ENCODE assay signal across 8 cellular contexts in genomic region chr5:154756203-154756870, GRCh38. TPM values are rescaled to one million over a fixed set of nuclear protein-coding genes. Genes with fewer than 3 reads are reported as not detected.
DNase-seq lines count a peak whose midpoint lies in the region; ATAC-seq, FAIRE-seq and TF ChIP-seq lines count a peak whose summit lies in the region.

No MANE protein-coding gene starts in this region.

- H3K9me3 Mint-ChIP-seq in IgD-negative memory B cell: no peaks in the 10 kb centered on the region
- H3K9me3 Mint-ChIP-seq in activated CD8-positive, alpha-beta T cell treated with anti-CD3 and anti-CD28 coated beads for 36 hours: no peaks in the 10 kb centered on the region

- H2BK20ac ChIP-seq in H1 (ENCODE audit: low read length): no peak overlapping the region

- H2BK15ac ChIP-seq in H1 (ENCODE audit: low read length): no peak overlapping the region

- TF ChIP-seq POLR2A in H1 (IDR thresholded peaks at IDR 0.05; ENCODE audit: control extremely low read depth in 1 of 2, low read depth in 2 of 2, low read length in 2 of 2): peak in 1 of 2 experiments; percentile 2; a peak in 2 of 3 replicates

- peak overlapping the region; percentile 93 to 99 (median 95) for H3K27ac Mint-ChIP-seq in IgD-negative memory B cell
- H3K27ac Mint-ChIP-seq in activated CD8-positive, alpha-beta T cell treated with anti-CD3 and anti-CD28 coated beads for 36 hours: peak overlapping the region; percentile 96

- CTCF ChIA-PET in activated CD8-positive, alpha-beta T cell treated with anti-CD3 and anti-CD28 coated beads for 36 hours (lab: Charles Lee): no interaction called here
- CTCF ChIA-PET in H1 (lab: Charles Lee; ENCODE audit: partially characterized antibody): no interaction called here

- H3K79me2 ChIP-seq in H1 (ENCODE audit: control insufficient read depth in 1 of 2, insufficient read depth in 2 of 2, low read length in 2 of 2): peaks cover 54 to 59% of the 10 kb centered on the region in 2 experiments

- no peak overlapping the region for H2BK120ac ChIP-seq in H1 (replicated peaks; ENCODE audit: low read depth, low read length)

- ATAC-seq in activated CD8-positive, alpha-beta T cell treated with anti-CD3 and anti-CD28 coated beads for 36 hours: no peak

- peak overlapping the region; percentile 83; the same call in 1 of the 2 replicates for H3K18ac ChIP-seq in H1 (ENCODE audit: extremely low read depth, low read length)

- no peak overlapping the region for H2BK12ac ChIP-seq in H1 (ENCODE audit: low read depth, low read length)

- no peak for TF ChIP-seq CTCF in BE2C (IDR thresholded peaks at IDR 0.05; ENCODE audit: low read depth, low read length)
- no peak for TF ChIP-seq CTCF in activated CD8-positive, alpha-beta T cell treated with anti-CD3 and anti-CD28 coated beads for 36 hours (IDR thresholded peaks at IDR 0.05)
- TF ChIP-seq CTCF in H1 (IDR thresholded peaks at IDR 0.05; ENCODE audit: control extremely low read depth in 1 of 3, insufficient read depth in 1 of 3, low read depth in 1 of 3, low read length in 3 of 3): no peak

- peak overlapping the region; percentile 88 for H3K4ac ChIP-seq in H1 (replicated peaks; ENCODE audit: insufficient read length, low read depth, low read length)

- H3K4me1 ChIP-seq in BE2C: peaks cover 21% of the 10 kb centered on the region
- H3K4me1 ChIP-seq in H1 (replicated peaks in 1 of 4; ENCODE audit: control insufficient read depth in 3 of 4, insufficient read depth in 4 of 4, low read length in 3 of 4): peaks cover 12 to 31% (median 23%) of the 10 kb centered on the region in 4 experiments
- H3K4me1 ChIP-seq in mucosa of stomach (ENCODE audit: control insufficient read depth, insufficient read depth, low read length): peaks cover 36% of the 10 kb centered on the region
- peaks cover 33% of the 10 kb centered on the region for H3K4me1 ChIP-seq in stomach smooth muscle (ENCODE audit: control insufficient read depth, insufficient read depth, low read length)

- H3K9me3 ChIP-seq in BE2C (no peaks in the 10 kb centered on the region), H1 (ENCODE audit: insufficient read depth in 2 of 2, low read depth in 1 of 2, low read length in 1 of 2) (no peaks in the 10 kb centered on the region), mucosa of stomach (ENCODE audit: control insufficient read depth, low read length) (no peaks in the 10 kb centered on the region), stomach smooth muscle (ENCODE audit: control insufficient read depth in 2 of 2, low read length in 2 of 2) (no peaks in the 10 kb centered on the region)

- WGBS in H1 (ENCODE audit: extremely low coverage in 1 of 2, insufficient coverage in 1 of 2, insufficient read length in 1 of 2, insufficient replicate concordance in 2 of 2, low coverage in 1 of 2, low lambda C conversion rate in 2 of 2, missing lambda C conversion rate in 1 of 2), 2 experiments: 1% methylated on average over 33 of the region's 48 CpGs; no CpG with 5 or more reads in 1 of the 2 experiments

- no peak overlapping the region for H4K8ac ChIP-seq in H1 (ENCODE audit: extremely low read depth, insufficient read depth, low read length)

- H3K27me3 Mint-ChIP-seq in IgD-negative memory B cell: no peaks in the 10 kb centered on the region
- no peaks in the 10 kb centered on the region for H3K27me3 Mint-ChIP-seq in activated CD8-positive, alpha-beta T cell treated with anti-CD3 and anti-CD28 coated beads for 36 hours

- peak overlapping the region; percentile 48 for H4K5ac ChIP-seq in H1 (ENCODE audit: insufficient read length, low read depth, low read length)

- H3K27me3 ChIP-seq in BE2C (no peaks in the 10 kb centered on the region), H1 (replicated peaks in 1 of 4; ENCODE audit: control insufficient read depth in 3 of 4, extremely low read depth in 1 of 4, insufficient read depth in 3 of 4, low read length in 3 of 4) (no peaks in the 10 kb centered on the region), mucosa of stomach (ENCODE audit: control insufficient read depth, insufficient read depth, low read length) (no peaks in the 10 kb centered on the region), stomach smooth muscle (ENCODE audit: control insufficient read depth in 1 of 2, insufficient read depth in 2 of 2, low read length in 2 of 2) (no peaks in the 10 kb centered on the region)

- peak overlapping the region; percentile 93 to 100 (median 98) for H3K4me3 Mint-ChIP-seq in IgD-negative memory B cell
- peak overlapping the region; percentile 92 for H3K4me3 Mint-ChIP-seq in activated CD8-positive, alpha-beta T cell treated with anti-CD3 and anti-CD28 coated beads for 36 hours

- TF ChIP-seq EP300 in H1 (IDR thresholded peaks at IDR 0.05; ENCODE audit: borderline replicate concordance in 1 of 2, low read depth in 2 of 2, low read length in 2 of 2): no peak

- DNase-seq in BE2C (peak; percentile 49), H1 (ENCODE audit: low read depth in 1 of 2, low spot score in 2 of 2) (no peak), AML-193 (lab: John Stamatoyannopoulos, UW) (no peak), SK-N-DZ (ENCODE audit: low spot score) (no peak)
- DNase-seq in activated CD8-positive, alpha-beta T cell treated with anti-CD3 and anti-CD28 coated beads for 36 hours: peak; percentile 52

- H3K36me3 ChIP-seq in BE2C: peaks cover 12% of the 10 kb centered on the region
- no peaks in the 10 kb centered on the region for H3K36me3 ChIP-seq in H1 (ENCODE audit: control insufficient read depth in 2 of 4, insufficient read depth in 4 of 4, low read length in 3 of 4)
- H3K36me3 ChIP-seq in mucosa of stomach (ENCODE audit: control insufficient read depth, insufficient read depth, low read length): no peaks in the 10 kb centered on the region
- H3K36me3 ChIP-seq in stomach smooth muscle (ENCODE audit: control insufficient read depth in 2 of 2, insufficient read depth in 2 of 2, low read length in 2 of 2): no peaks in the 10 kb centered on the region

- intact Hi-C loops in activated CD8-positive, alpha-beta T cell treated with anti-CD3 and anti-CD28 coated beads for 36 hours (cut with micrococcal nuclease): no loop called here

- H4K20me1 ChIP-seq in H1 (replicated peaks in 1 of 2; ENCODE audit: control insufficient read depth in 1 of 2, insufficient read depth in 2 of 2, low read length in 2 of 2): peaks cover 23 to 25% of the 10 kb centered on the region in 2 experiments

- H3K9ac ChIP-seq in H1 (replicated peaks in 1 of 4; ENCODE audit: extremely low read depth in 1 of 4, low read depth in 3 of 4, low read length in 3 of 4): peak overlapping the region; percentile 83 to 99 (median 86)
- peak overlapping the region; percentile 85 for H3K9ac ChIP-seq in mucosa of stomach (ENCODE audit: low read length)
- H3K9ac ChIP-seq in stomach smooth muscle (ENCODE audit: low read length in 2 of 2): peak overlapping the region; percentile 84 to 87

- H3K4me3 ChIP-seq in BE2C (ENCODE audit: low read depth, low read length) (peak overlapping the region; percentile 97), H1 (ENCODE audit: extremely low read depth in 1 of 4, insufficient read depth in 2 of 4, low read depth in 3 of 4, low read length in 4 of 4) (peak overlapping the region; percentile 66 to 98 (median 94)), mucosa of stomach (ENCODE audit: low read length) (peak overlapping the region; percentile 17), stomach smooth muscle (ENCODE audit: low read length in 2 of 2) (peak overlapping the region; percentile 86 to 87)

- FAIRE-seq in H1 (lab: Jason Lieb, UNC): no peak

- H3K79me1 ChIP-seq in H1 (ENCODE audit: low read depth, low read length): peaks cover 8% of the 10 kb centered on the region

- H3K4me1 Mint-ChIP-seq in IgD-negative memory B cell: peaks cover 41 to 44% (median 44%) of the 10 kb centered on the region in 3 donors
- H3K4me1 Mint-ChIP-seq in activated CD8-positive, alpha-beta T cell treated with anti-CD3 and anti-CD28 coated beads for 36 hours (ENCODE audit: low read depth): peaks cover 50% of the 10 kb centered on the region

- no peak; a peak in 1 of 4 replicates for TF ChIP-seq RAD21 in H1 (IDR thresholded peaks at IDR 0.05 in 1 of 2, conservative IDR thresholded peaks at IDR 0.05 in 1 of 2; ENCODE audit: low read depth in 2 of 2, low read length in 2 of 2)

- no peak overlapping the region for H2AFZ ChIP-seq in H1 (ENCODE audit: low read length)

- POLR2A ChIA-PET in activated CD8-positive, alpha-beta T cell treated with anti-CD3 and anti-CD28 coated beads for 36 hours (lab: Charles Lee): no interaction called here
- POLR2A ChIA-PET in H1 (lab: Charles Lee; ENCODE audit: partially characterized antibody): interaction anchor here (0.8 to 1.1 kb wide), 5 partner anchors 15 to 100 kb away, joined by 3 to 5 read pairs (median 4); no protein-coding TSS in a partner anchor

- H3K56ac ChIP-seq in H1 (replicated peaks; ENCODE audit: insufficient read length, low read depth, low read length): peak overlapping the region; percentile 81

- peak overlapping the region; percentile 62 to 88 for H3K4me2 ChIP-seq in H1 (ENCODE audit: insufficient read depth in 1 of 2, low read depth in 2 of 2, low read length in 2 of 2)

- no peak overlapping the region for H3K23ac ChIP-seq in H1 (ENCODE audit: insufficient read length)

- H2AK5ac ChIP-seq in H1 (ENCODE audit: low read depth, low read length): no peak overlapping the region

- H3K14ac ChIP-seq in H1 (ENCODE audit: insufficient read length): no peak overlapping the region

- H3K27ac ChIP-seq in H1 (ENCODE audit: low read depth, low read length): peak overlapping the region; percentile 84; the same call in 1 of the 2 replicates
- H3K27ac ChIP-seq in stomach smooth muscle (ENCODE audit: low read length): peak overlapping the region; percentile 82

- peak overlapping the region; percentile 87 for H2BK5ac ChIP-seq in H1 (ENCODE audit: low read depth, low read length)

- peaks cover 1% of the 10 kb centered on the region for H3K36me3 Mint-ChIP-seq in IgD-negative memory B cell
- H3K36me3 Mint-ChIP-seq in activated CD8-positive, alpha-beta T cell treated with anti-CD3 and anti-CD28 coated beads for 36 hours (ENCODE audit: low read depth): peaks cover 21% of the 10 kb centered on the region

- H4K91ac ChIP-seq in H1 (replicated peaks; ENCODE audit: insufficient read length, low read length): peak overlapping the region; percentile 22

- peaks cover 3% of the 10 kb centered on the region; the same call in 1 of the 2 replicates for H3K23me2 ChIP-seq in H1 (ENCODE audit: low read depth, low read length)

RNA-seq across cellular contexts. Expression of gene LARP1, which starts 1.2 kb away (rescaled TPM):
- 265 TPM for polyA plus RNA-seq in BE2C (2012; ENCODE audit: insufficient read depth, insufficient read length, low read depth)
- 24.9 TPM for polyA plus RNA-seq in IgD-negative memory B cell
- 100 to 1,000 TPM; 214 to 218 TPM for total RNA-seq in activated CD8-positive, alpha-beta T cell treated with anti-CD3 and anti-CD28 coated beads for 36 hours
- 409 and 422 TPM in 2 replicates for total RNA-seq in H1 (2021; fragmentation: NEBNext Ultra II Directional; extraction: Animal tissue kit (Norgen Biotek cat#: 25700))
- polyA plus RNA-seq in H1 (2011; rRNA removed): 106 and 156 TPM in 2 replicates
- polyA plus RNA-seq in H1 (2011; cell fraction: cytosol; rRNA removed): 126 TPM
- 349 TPM for polyA plus RNA-seq in H1 (2011; cell fraction: nucleus; rRNA removed)
- polyA plus RNA-seq in H1 (2012, experiment 1 of 2): 181 to 219 TPM (median 186 TPM) in 4 replicates
- 78.9 TPM for polyA plus RNA-seq in H1 (2012, experiment 2 of 2)
- polyA plus RNA-seq in H1 (2013, experiment 1 of 2): 201 TPM
- polyA plus RNA-seq in H1 (2013, experiment 2 of 2): 196 TPM
- 223 and 225 TPM in 2 replicates for polyA minus RNA-seq in H1 (2011; rRNA and poly(A)+ RNA removed)
- polyA minus RNA-seq in H1 (2011; cell fraction: cytosol; rRNA and poly(A)+ RNA removed): 149 TPM
- 253 TPM for polyA minus RNA-seq in H1 (2011; cell fraction: nucleus; rRNA and poly(A)+ RNA removed)
- polyA plus RNA-seq in SK-N-DZ (2014; cell fraction: cytosol; rRNA removed): 89.5 and 92.3 TPM in 2 replicates
- 82.9 and 128 TPM in 2 replicates for polyA plus RNA-seq in SK-N-DZ (2014; cell fraction: nucleus; rRNA removed)

Comparison
In these comparisons a context has a peak if more than half of its experiments do, and no peak if none do; other contexts are left out.
1. DNase-seq: peak in BE2C (single experiment) and activated CD8-positive, alpha-beta T cell treated with anti-CD3 and anti-CD28 coated beads for 36 hours (single experiment); none in H1 (0 of 2), AML-193 (0 of 2) and SK-N-DZ (single experiment).
2. H3K4me3 ChIP-seq: peak in every context shown above with its lines; median percentile 97 in BE2C; 94 in H1; 86 in stomach smooth muscle; 17 in mucosa of stomach.
3. Peak in every context shown above with its lines, with median percentiles within 50 percentile points of each other: H3K9ac ChIP-seq.